ENCODE assay signal across 8 cellular contexts in genomic region chr6:44058617-44059358, GRCh38.
DNase-seq lines count a peak whose midpoint lies in the region; ATAC-seq and TF ChIP-seq lines count a peak whose summit lies in the region.

No MANE protein-coding gene starts in this region.

- H3K4me3 ChIP-seq in sigmoid colon, result no peak overlapping the region

- TF ChIP-seq CTCF in sigmoid colon (IDR thresholded peaks at IDR 0.05), result no peak

- H3K4me1 Mint-ChIP-seq in T-helper 17 cell, result no peaks in the 10 kb centered on the region

- H3K36me3 ChIP-seq in sigmoid colon, result no peaks in the 10 kb centered on the region

- no peak overlapping the region for H3K4me3 Mint-ChIP-seq in T-helper 17 cell

- TF ChIP-seq EP300 in sigmoid colon (IDR thresholded peaks at IDR 0.05), result peak in 3 of 4 donors; percentile 29 to 93 (median 39)

- no peaks in the 10 kb centered on the region for H3K27me3 ChIP-seq in sigmoid colon

- DNase-seq in ELF-1 (ENCODE audit: low read depth, low spot score) (peak; percentile 87), T-helper 17 cell (no peak), glomerular endothelial cell (ENCODE audit: extremely low read depth, low read depth, low spot score) (peak; percentile 93), sigmoid colon (peak; percentile 94), NCI-H2171 (lab: John Stamatoyannopoulos, UW) (no peak)

- peaks cover 3% of the 10 kb centered on the region for H3K36me3 Mint-ChIP-seq in T-helper 17 cell (ENCODE audit: low read depth)

- TF ChIP-seq POLR2A in sigmoid colon (IDR thresholded peaks at IDR 0.05), result no peak

- H3K27ac Mint-ChIP-seq in T-helper 17 cell, result no peak overlapping the region

- H3K27me3 Mint-ChIP-seq in T-helper 17 cell, result peaks cover 8% of the 10 kb centered on the region

- ATAC-seq in HG02623 (IDR thresholded peaks at IDR 0.05; ENCODE audit: unreplicated experiment), result peak; percentile 46
- peak; percentile 66 for ATAC-seq in T-helper 17 cell
- no peak for ATAC-seq in HG02840 (IDR thresholded peaks at IDR 0.05; ENCODE audit: low FRiP score, unreplicated experiment)
- ATAC-seq in GM19467 (IDR thresholded peaks at IDR 0.05; ENCODE audit: unreplicated experiment), result no peak

- intact Hi-C loops in sigmoid colon (cut with DNase I), result no loop called here

- WGBS in sigmoid colon, 2 donors, result 47 to 71% methylated on average over 19 of the region's 19 CpGs

- H3K4me1 ChIP-seq in sigmoid colon, result peaks cover 0 to 53% (median 45%) of the 10 kb centered on the region in 4 donors

- peak overlapping the region; percentile 71 to 84 (median 76) for H3K27ac ChIP-seq in sigmoid colon

- no peaks in the 10 kb centered on the region for H3K9me3 ChIP-seq in T-helper 17 cell (ENCODE audit: control insufficient read depth, low read length, poor library complexity, severe bottlenecking)
- H3K9me3 ChIP-seq in sigmoid colon, result no peaks in the 10 kb centered on the region

Comparison
In these comparisons a context has a peak if more than half of its experiments do, and no peak if none do; other contexts are left out.
1. DNase-seq: peak in ELF-1 (single experiment), glomerular endothelial cell (single experiment) and sigmoid colon (single experiment); none in T-helper 17 cell (0 of 3) and NCI-H2171 (single experiment).
2. ATAC-seq: peak in HG02623 (single experiment) and T-helper 17 cell (single experiment); none in HG02840 (single experiment) and GM19467 (single experiment).